Comparison of ENCODE assay signal across 8 cellular contexts in the genomic region with DNA sequence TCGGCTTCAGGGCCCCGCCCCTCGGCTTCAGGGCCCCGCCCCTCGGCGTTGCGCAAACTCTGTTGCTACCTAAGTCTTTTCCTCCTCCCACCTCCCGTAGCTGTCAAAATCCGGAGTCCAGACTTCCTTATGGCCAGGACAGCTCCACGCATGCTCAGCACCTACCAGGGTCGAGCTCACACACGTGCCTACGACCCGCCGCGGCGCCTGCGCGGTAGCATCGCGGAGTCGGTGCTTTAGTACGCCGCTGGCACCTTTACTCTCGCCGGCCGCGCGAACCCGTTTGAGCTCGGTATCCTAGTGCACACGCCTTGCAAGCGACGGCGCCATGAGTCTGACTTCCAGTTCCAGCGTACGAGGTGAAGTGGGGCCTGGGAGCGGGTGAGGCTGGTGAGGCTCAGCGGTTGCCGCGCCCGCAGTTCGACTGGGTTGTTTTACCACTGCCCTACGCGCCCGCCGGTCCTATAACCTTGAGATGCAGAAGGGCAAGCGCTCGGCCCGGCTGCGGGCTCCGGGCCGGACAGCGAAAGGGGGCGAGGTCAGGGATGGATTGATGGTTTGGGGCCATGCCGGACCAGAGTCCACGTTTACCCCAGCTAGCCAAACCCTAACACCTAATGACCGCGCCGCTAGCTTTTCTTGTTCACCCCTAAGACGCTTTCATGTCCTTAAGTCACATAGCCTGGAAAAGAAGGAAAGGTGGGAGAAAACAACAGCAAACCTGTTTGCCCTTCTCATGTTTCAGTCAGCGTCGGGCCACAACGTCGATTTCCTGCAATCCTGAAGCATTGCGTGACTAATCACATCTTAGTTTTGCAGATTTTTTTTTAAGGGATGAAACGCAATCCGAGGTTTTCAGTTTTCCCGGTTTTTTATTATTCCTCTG. TPM values are rescaled to one million over a fixed set of nuclear protein-coding genes. Genes with fewer than 3 reads are reported as not detected.
DNase-seq lines count a peak whose midpoint lies in the region; TF ChIP-seq lines count a peak whose summit lies in the region.

TSS of gene CISD1 (plus strand) at position 217 of the 886 bp plus-strand sequence. CDS start at position 329, 112 bp downstream.

- H3K36me3 Mint-ChIP-seq in nephron (ENCODE audit: low read depth) = no peaks in the 10 kb centered on the region
- peaks cover 6% of the 10 kb centered on the region for H3K36me3 Mint-ChIP-seq in stimulated activated naive CD8-positive, alpha-beta T cell treated with anti-CD3 and anti-CD28 coated beads, Interleukin-15, Interleukin-2, amounts not matched to agents 100 ng/mL and 50 ng/mL, for 24 hours (ENCODE audit: low read depth)

- H3K4me3 ChIP-seq in H7 (ENCODE audit: insufficient read depth, low read depth, low read length) (peak within 1 kb of the TSS; percentile 87), fibroblast of pulmonary artery (replicated peaks; ENCODE audit: low read depth, low read length) (peak within 1 kb of the TSS; percentile 83)

- H3K27me3 Mint-ChIP-seq in nephron (ENCODE audit: low read depth) = peaks cover 8% of the 10 kb centered on the region
- no peaks in the 10 kb centered on the region for H3K27me3 Mint-ChIP-seq in stimulated activated naive CD8-positive, alpha-beta T cell treated with anti-CD3 and anti-CD28 coated beads, Interleukin-15, Interleukin-2, amounts not matched to agents 100 ng/mL and 50 ng/mL, for 24 hours

- peak; percentile 99 for DNase-seq in ELF-1 (ENCODE audit: low read depth, low spot score)
- peak; percentile 95 for DNase-seq in H7
- peak; percentile 99 for DNase-seq in M059J (ENCODE audit: low read depth)
- peak; percentile 87 to 92 for DNase-seq in SHP77 (lab: John Stamatoyannopoulos, UW)
- peak; percentile 91 for DNase-seq in activated effector memory CD4-positive, alpha-beta T cell treated with Interleukin-2 at 50 U/mL for 16 hours
- peak; percentile 100 for DNase-seq in fibroblast of pulmonary artery (ENCODE audit: low read depth)

- peak within 1 kb of the TSS; percentile 90 to 98 (median 96) for H3K27ac Mint-ChIP-seq in nephron
- peak within 1 kb of the TSS; percentile 89 for H3K27ac Mint-ChIP-seq in stimulated activated naive CD8-positive, alpha-beta T cell treated with anti-CD3 and anti-CD28 coated beads, Interleukin-15, Interleukin-2, amounts not matched to agents 100 ng/mL and 50 ng/mL, for 24 hours

- H3K9me3 Mint-ChIP-seq in nephron = no peaks in the 10 kb centered on the region
- no peaks in the 10 kb centered on the region for H3K9me3 Mint-ChIP-seq in stimulated activated naive CD8-positive, alpha-beta T cell treated with anti-CD3 and anti-CD28 coated beads, Interleukin-15, Interleukin-2, amounts not matched to agents 100 ng/mL and 50 ng/mL, for 24 hours

- peak within 1 kb of the TSS; percentile 94 to 99 (median 98) for H3K4me3 Mint-ChIP-seq in nephron
- H3K4me3 Mint-ChIP-seq in stimulated activated naive CD8-positive, alpha-beta T cell treated with anti-CD3 and anti-CD28 coated beads, Interleukin-15, Interleukin-2, amounts not matched to agents 100 ng/mL and 50 ng/mL, for 24 hours = peak within 1 kb of the TSS; percentile 93

- no peaks in the 10 kb centered on the region for H3K36me3 ChIP-seq in H7 (replicated peaks; ENCODE audit: control insufficient read depth, insufficient read depth, low read length)

- H3K27me3 ChIP-seq in H7 (ENCODE audit: control insufficient read depth, insufficient read depth, low read length) = no peaks in the 10 kb centered on the region

- H3K4me1 Mint-ChIP-seq in nephron = peaks cover 25% of the 10 kb centered on the region
- peaks cover 41% of the 10 kb centered on the region for H3K4me1 Mint-ChIP-seq in stimulated activated naive CD8-positive, alpha-beta T cell treated with anti-CD3 and anti-CD28 coated beads, Interleukin-15, Interleukin-2, amounts not matched to agents 100 ng/mL and 50 ng/mL, for 24 hours (ENCODE audit: low read depth)

- TF ChIP-seq CTCF in fibroblast of pulmonary artery (IDR thresholded peaks at IDR 0.05; ENCODE audit: low read length, missing control alignments) (no peak), nephron (IDR thresholded peaks at IDR 0.05; ENCODE audit: unreplicated experiment in 3 of 3) (no peak)

RNA-seq across cellular contexts. Expression of gene CISD1, which starts in this region (rescaled TPM):
- total RNA-seq in H7 (2014; rRNA removed; shearing (Covaris generic)) = 71.7 and 74.0 TPM in 2 replicates
- total RNA-seq in M059J (2014; rRNA removed; shearing (Covaris generic)) = 82.2 and 120 TPM in 2 replicates

Comparison
In these comparisons a context has a peak if more than half of its experiments do, and no peak if none do; other contexts are left out.
1. Peak in every context shown above with its lines: DNase-seq and H3K4me3 ChIP-seq.